Comparison of ENCODE assay signal across 8 cellular contexts in genomic region chr1:12615166-12615915, GRCh38. TPM values are rescaled to one million over a fixed set of nuclear protein-coding genes. Genes with fewer than 3 reads are reported as not detected.
DNase-seq lines count a peak whose midpoint lies in the region; ATAC-seq, FAIRE-seq and TF ChIP-seq lines count a peak whose summit lies in the region.

No MANE protein-coding gene starts in this region.

- DNase-seq in GM12891 (ENCODE audit: insufficient read length, low spot score) (no peak), SKM-1 treated with dmso at 0.1 percent for 144 hours (lab: John Stamatoyannopoulos, UW; ENCODE audit: unreplicated experiment) (peak; percentile 24), fibroblast of peridontal ligament (ENCODE audit: extremely low read depth) (peak; percentile 50), putamen (ENCODE audit: low spot score) (peak; percentile 49), glomerular visceral epithelial cell (ENCODE audit: extremely low spot score) (no peak)

- TF ChIP-seq POLR2A in GM12891 (IDR thresholded peaks at IDR 0.05; ENCODE audit: low read depth, low read length) = no peak

- no peak for FAIRE-seq in GM12891 (lab: Jason Lieb, UNC)

- no peak for ATAC-seq in HG03565 (IDR thresholded peaks at IDR 0.05; ENCODE audit: unreplicated experiment)
- no peak for ATAC-seq in GM21381 (IDR thresholded peaks at IDR 0.05; ENCODE audit: unreplicated experiment)
- ATAC-seq in GM18873 (IDR thresholded peaks at IDR 0.05; ENCODE audit: low FRiP score, unreplicated experiment) = no peak

TF ChIP-seq in GM12891, 5 proteins besides CTCF, POLR2A, EP300 and RAD21:
- TF ChIP-seq SPI1 (IDR thresholded peaks at IDR 0.05; ENCODE audit: low read depth, low read length) = peak; percentile 44; the same call in 1 of the 2 replicates
- no peak for TF ChIP-seq POU2F2 (IDR thresholded peaks at IDR 0.05; ENCODE audit: low read depth, low read length)

RNA-seq across cellular contexts. Expression of gene DHRS3, which starts 2.7 kb away (rescaled TPM):
- polyA plus RNA-seq in GM12891 (2012; ENCODE audit: low read depth, missing spikeins) = 0.62 TPM

RNA-seq across cellular contexts. Expression of gene AADACL4, which starts 28.5 kb away (rescaled TPM):
- polyA plus RNA-seq in GM12891 (2012; ENCODE audit: low read depth, missing spikeins) = not detected

Comparison
In these comparisons a context has a peak if more than half of its experiments do, and no peak if none do; other contexts are left out.
1. DNase-seq: peak in SKM-1 treated with dmso at 0.1 percent for 144 hours (single experiment), fibroblast of peridontal ligament (single experiment) and putamen (single experiment); none in GM12891 (single experiment) and glomerular visceral epithelial cell (single experiment).